ENCODE assay signal across 1 cellular context in genomic region chr5:111074244-111074643, GRCh38.
TF ChIP-seq lines count a peak whose summit lies in the region.

No MANE protein-coding gene starts in this region.

TF ChIP-seq in WTC11, 78 proteins besides CTCF, POLR2A, EP300 and RAD21 (continued from another document):
- TF ChIP-seq ZNF532 (CRISPR knock-in tag; IDR thresholded peaks at IDR 0.05; ENCODE audit: borderline replicate concordance) (no peak), ZBTB43 (CRISPR knock-in tag; IDR thresholded peaks at IDR 0.05) (no peak), NFYB (CRISPR knock-in tag; conservative IDR thresholded peaks at IDR 0.05; ENCODE audit: low read depth) (no peak), MYBL2 (CRISPR knock-in tag; IDR thresholded peaks at IDR 0.05) (no peak), FOXP1 (CRISPR knock-in tag; IDR thresholded peaks at IDR 0.05; ENCODE audit: borderline replicate concordance) (no peak)
